24 cellular contexts compared by ENCODE assay signal in the genomic region with DNA sequence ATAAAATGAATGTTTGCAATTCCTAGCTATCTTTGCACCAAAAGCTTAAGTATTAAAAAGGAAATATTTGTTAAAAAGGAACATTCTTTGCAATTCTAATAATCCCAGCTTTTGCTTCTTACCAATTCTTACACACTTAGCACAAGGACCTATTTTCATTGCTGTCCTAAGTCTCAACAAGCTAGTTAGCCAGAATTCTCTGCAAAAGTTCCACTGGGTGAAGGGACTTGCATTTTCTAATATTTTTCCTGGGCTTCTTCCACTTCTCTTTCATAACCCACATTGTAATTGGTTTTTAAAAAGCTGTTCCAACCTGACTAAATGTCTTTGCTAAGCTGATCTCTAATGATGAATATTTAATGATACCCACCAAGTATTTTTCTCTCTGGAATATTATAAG.
"Had no signal": no experiment of that assay in that cellular context is flagged by ENCODE, and none has a peak within 500 bp of the region (broad histone marks: within the 10 kb centered on the region; RNA-seq: fewer than 3 reads in every experiment).

No MANE protein-coding gene starts in this region.

- H3K36me3 ChIP-seq: colonic mucosa, esophagus muscularis mucosa, esophagus squamous epithelium, heart left ventricle, heart right ventricle had no signal

- ATAC-seq: effector memory CD8-positive, alpha-beta T cell; esophagus mucosa; foreskin keratinocyte; gastrocnemius medialis; gastroesophageal sphincter; heart left ventricle; heart right ventricle had no signal

- H3K4me1 ChIP-seq: colonic mucosa, esophagus squamous epithelium, foreskin keratinocyte, gastrocnemius medialis, gastroesophageal sphincter, heart left ventricle, heart right ventricle had no signal

- DNase-seq: colonic mucosa; cortex of kidney; dermis blood vessel endothelial cell; dorsolateral prefrontal cortex; effector CD4-positive, alpha-beta T cell; effector CD8-positive, alpha-beta T cell; effector memory CD4-positive, alpha-beta T cell; effector memory CD8-positive, alpha-beta T cell; endodermal cell; erythroblast; esophagus squamous epithelium; foreskin fibroblast; foreskin keratinocyte; foreskin melanocyte; gastrocnemius medialis; glutamatergic neuron; head of caudate nucleus; heart left ventricle; heart right ventricle had no signal

- H3K4me3 ChIP-seq: colonic mucosa, coronary artery, dorsolateral prefrontal cortex, esophagus muscularis mucosa, esophagus squamous epithelium, gastrocnemius medialis, gastroesophageal sphincter, heart left ventricle, heart right ventricle had no signal

- H3K27me3 ChIP-seq: colonic mucosa, dorsolateral prefrontal cortex, esophagus muscularis mucosa, esophagus squamous epithelium, foreskin keratinocyte, gastrocnemius medialis, gastroesophageal sphincter, heart left ventricle, heart right ventricle had no signal

- H3K27ac ChIP-seq: colonic mucosa, coronary artery, dorsolateral prefrontal cortex, epithelial cell of prostate, esophagus muscularis mucosa, esophagus squamous epithelium, foreskin keratinocyte, gastrocnemius medialis, gastroesophageal sphincter had no signal

- H3K9me3 ChIP-seq: colonic mucosa, esophagus muscularis mucosa, esophagus squamous epithelium, gastrocnemius medialis, gastroesophageal sphincter had no signal
